8 cellular contexts compared by ENCODE assay signal in the genomic region with DNA sequence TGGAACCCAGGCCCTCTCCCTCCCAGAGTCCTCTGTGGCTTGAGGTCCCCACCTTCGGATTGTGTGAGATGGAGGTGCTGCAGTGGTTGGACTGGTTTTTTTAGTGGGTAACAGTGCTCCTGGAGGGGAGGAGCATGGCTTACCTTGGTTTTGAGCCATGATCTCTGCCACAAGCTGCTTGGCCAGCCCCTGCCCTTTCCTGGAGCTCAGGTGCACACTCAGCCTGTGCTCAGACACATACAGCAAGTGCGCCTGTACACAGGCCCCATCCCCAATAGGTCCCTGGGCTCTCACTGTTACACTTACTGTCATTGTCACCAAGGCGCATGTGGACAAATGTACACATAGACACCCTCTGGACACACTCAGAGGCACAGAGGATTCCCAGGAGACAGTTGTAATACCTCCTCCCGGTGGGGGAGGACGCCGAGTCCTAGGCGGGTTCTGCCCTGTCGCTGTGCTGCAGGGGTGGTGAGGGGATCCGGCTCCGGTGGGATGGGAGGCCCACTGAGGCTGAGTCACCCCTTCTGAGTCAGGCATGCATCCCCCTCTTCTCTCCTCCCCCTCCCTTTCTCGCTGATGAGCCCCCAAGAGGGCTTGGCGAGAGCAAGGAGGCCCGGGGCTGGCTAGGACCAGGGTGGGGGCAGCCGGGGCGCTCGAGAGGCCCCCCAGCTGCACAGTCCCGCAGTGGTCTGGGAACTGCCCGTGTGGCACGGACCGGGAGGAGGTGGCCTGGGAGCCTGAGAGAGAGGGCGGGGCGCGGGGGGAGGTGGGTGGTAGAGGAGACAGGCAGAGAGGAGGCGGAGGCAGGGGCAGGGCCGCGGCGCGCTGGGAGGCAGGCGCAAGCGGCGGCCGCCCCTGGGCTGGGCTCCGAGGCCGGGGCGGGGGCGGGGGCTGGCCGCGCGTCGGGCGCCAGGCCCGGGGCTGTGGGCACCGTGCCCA. TPM values are rescaled to one million over a fixed set of nuclear protein-coding genes. Genes with fewer than 3 reads are reported as not detected.
DNase-seq lines count a peak whose midpoint lies in the region; ATAC-seq and TF ChIP-seq lines count a peak whose summit lies in the region.

No MANE protein-coding gene starts in this region.

- no peaks in the 10 kb centered on the region for H3K36me3 ChIP-seq in neural cell (ENCODE audit: insufficient read depth, low read length)

- H3K9me3 ChIP-seq in neural cell (ENCODE audit: low read length): no peaks in the 10 kb centered on the region

- H3K27me3 ChIP-seq in neural cell (ENCODE audit: insufficient read depth, low read depth, low read length): no peaks in the 10 kb centered on the region

- peaks cover 12% of the 10 kb centered on the region for H3K79me2 ChIP-seq in neural cell (replicated peaks; ENCODE audit: insufficient read depth, low read length)

- no peak for TF ChIP-seq CTCF in neural cell (IDR thresholded peaks at IDR 0.05; ENCODE audit: poor library complexity, severe bottlenecking)

- no peaks in the 10 kb centered on the region for H3F3A ChIP-seq in neural cell (ENCODE audit: insufficient read depth, low read length, poor library complexity, severe bottlenecking)

- TF ChIP-seq EP300 in neural cell (conservative IDR thresholded peaks at IDR 0.05; ENCODE audit: poor library complexity, severe bottlenecking): no peak

- H3K27ac Mint-ChIP-seq in activated naive CD4-positive, alpha-beta T cell treated with anti-CD3 and anti-CD28 coated beads, Interleukin-2, amount 50 U/mL, for 24 hours: no peak overlapping the region

- peak; percentile 12 to 31 for DNase-seq in activated CD4-positive, alpha-beta T cell treated with anti-CD3 and anti-CD28 coated beads for 24 hours (ENCODE audit: low read depth in 2 of 2)
- no peak for DNase-seq in activated CD4-positive, alpha-beta T cell treated with anti-CD3 and anti-CD28 coated beads for 1 hour
- DNase-seq in NCI-H69 (lab: John Stamatoyannopoulos, UW) (peak; percentile 86), globus pallidus (ENCODE audit: low spot score) (peak; percentile 88), ureter (ENCODE audit: low spot score) (peak; percentile 90)

- no peaks in the 10 kb centered on the region for H3K36me3 Mint-ChIP-seq in activated naive CD4-positive, alpha-beta T cell treated with anti-CD3 and anti-CD28 coated beads, Interleukin-2, amount 50 U/mL, for 24 hours

- TF ChIP-seq RAD21 in neural cell (conservative IDR thresholded peaks at IDR 0.05): no peak

- H3K4me1 Mint-ChIP-seq in activated naive CD4-positive, alpha-beta T cell treated with anti-CD3 and anti-CD28 coated beads, Interleukin-2, amount 50 U/mL, for 24 hours: peaks cover 3% of the 10 kb centered on the region

- peak overlapping the region; percentile 45 for H3K4me2 ChIP-seq in neural cell (ENCODE audit: low read length)

- peak overlapping the region; percentile 68 for H3K4me3 ChIP-seq in neural cell (ENCODE audit: low read length)

- no peak overlapping the region for H3K27ac ChIP-seq in neural cell (ENCODE audit: low read length)

- H3K9ac ChIP-seq in neural cell (ENCODE audit: low read length): peak overlapping the region; percentile 62

- ATAC-seq in HG03378 (IDR thresholded peaks at IDR 0.05; ENCODE audit: unreplicated experiment): no peak

- peak overlapping the region; percentile 45 for H2AFZ ChIP-seq in neural cell (ENCODE audit: low read depth, low read length)

- H3K9me3 Mint-ChIP-seq in activated naive CD4-positive, alpha-beta T cell treated with anti-CD3 and anti-CD28 coated beads, Interleukin-2, amount 50 U/mL, for 24 hours: no peaks in the 10 kb centered on the region

- H3K9me2 ChIP-seq in neural cell (ENCODE audit: insufficient read depth, low read length): no peaks in the 10 kb centered on the region

- no peaks in the 10 kb centered on the region for H4K20me1 ChIP-seq in neural cell (ENCODE audit: insufficient read depth)

- H3K4me3 Mint-ChIP-seq in activated naive CD4-positive, alpha-beta T cell treated with anti-CD3 and anti-CD28 coated beads, Interleukin-2, amount 50 U/mL, for 24 hours: peak overlapping the region; percentile 44

- peaks cover 14% of the 10 kb centered on the region for H3K27me3 Mint-ChIP-seq in activated naive CD4-positive, alpha-beta T cell treated with anti-CD3 and anti-CD28 coated beads, Interleukin-2, amount 50 U/mL, for 24 hours

TF ChIP-seq in neural cell, 6 proteins besides CTCF, POLR2A, EP300 and RAD21:
- TF ChIP-seq MXI1 (conservative IDR thresholded peaks at IDR 0.05; ENCODE audit: poor library complexity, severe bottlenecking): no peak
TF ChIP-seq in neural cell: peak in this region for 0.

RNA-seq across cellular contexts. Expression of gene EPB41L1, which starts 0.5 kb away (rescaled TPM):
- 38.2 and 57.8 TPM in 2 replicates for polyA plus RNA-seq in neural cell
- 119 and 144 TPM in 2 replicates for polyA minus RNA-seq in neural cell
- total RNA-seq in ureter: 165 TPM
